Comparison of ENCODE assay signal across 3 cellular contexts in genomic region chr19:5762608-5763217, GRCh38.
TF ChIP-seq lines count a peak whose summit lies in the region.

No MANE protein-coding gene starts in this region.

TF ChIP-seq in HEK293, 187 proteins besides CTCF, POLR2A, EP300 and RAD21:
- TF ChIP-seq, protein P1, sequence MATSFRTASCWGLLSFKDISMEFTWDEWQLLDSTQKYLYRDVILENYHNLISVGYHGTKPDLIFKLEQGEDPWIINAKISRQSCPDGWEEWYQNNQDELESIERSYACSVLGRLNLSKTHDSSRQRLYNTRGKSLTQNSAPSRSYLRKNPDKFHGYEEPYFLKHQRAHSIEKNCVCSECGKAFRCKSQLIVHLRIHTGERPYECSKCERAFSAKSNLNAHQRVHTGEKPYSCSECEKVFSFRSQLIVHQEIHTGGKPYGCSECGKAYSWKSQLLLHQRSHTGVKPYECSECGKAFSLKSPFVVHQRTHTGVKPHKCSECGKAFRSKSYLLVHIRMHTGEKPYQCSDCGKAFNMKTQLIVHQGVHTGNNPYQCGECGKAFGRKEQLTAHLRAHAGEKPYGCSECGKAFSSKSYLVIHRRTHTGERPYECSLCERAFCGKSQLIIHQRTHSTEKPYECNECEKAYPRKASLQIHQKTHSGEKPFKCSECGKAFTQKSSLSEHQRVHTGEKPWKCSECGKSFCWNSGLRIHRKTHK (tag by site-specific recombination; IDR thresholded peaks at IDR 0.05), result no peak
- TF ChIP-seq ZBTB17 (tag by site-specific recombination; IDR thresholded peaks at IDR 0.05), result peak; percentile 99
- peak; percentile 99 for TF ChIP-seq ZNF366 (tag by site-specific recombination; conservative IDR thresholded peaks at IDR 0.05)

TF ChIP-seq in IMR-90, 13 proteins besides CTCF, POLR2A, EP300 and RAD21:
- TF ChIP-seq FOS (IDR thresholded peaks at IDR 0.05; ENCODE audit: low read depth, low read length), result no peak
- TF ChIP-seq MAFK (IDR thresholded peaks at IDR 0.05; ENCODE audit: low read depth, low read length), result no peak
- TF ChIP-seq RCOR1 (IDR thresholded peaks at IDR 0.05; ENCODE audit: insufficient replicate concordance, low read length), result no peak
- TF ChIP-seq CHD1 (IDR thresholded peaks at IDR 0.05; ENCODE audit: low read depth, low read length), result no peak
- TF ChIP-seq, protein P2, sequence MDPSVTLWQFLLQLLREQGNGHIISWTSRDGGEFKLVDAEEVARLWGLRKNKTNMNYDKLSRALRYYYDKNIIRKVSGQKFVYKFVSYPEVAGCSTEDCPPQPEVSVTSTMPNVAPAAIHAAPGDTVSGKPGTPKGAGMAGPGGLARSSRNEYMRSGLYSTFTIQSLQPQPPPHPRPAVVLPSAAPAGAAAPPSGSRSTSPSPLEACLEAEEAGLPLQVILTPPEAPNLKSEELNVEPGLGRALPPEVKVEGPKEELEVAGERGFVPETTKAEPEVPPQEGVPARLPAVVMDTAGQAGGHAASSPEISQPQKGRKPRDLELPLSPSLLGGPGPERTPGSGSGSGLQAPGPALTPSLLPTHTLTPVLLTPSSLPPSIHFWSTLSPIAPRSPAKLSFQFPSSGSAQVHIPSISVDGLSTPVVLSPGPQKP (IDR thresholded peaks at IDR 0.05; ENCODE audit: borderline replicate concordance, low read depth, low read length), result no peak
- no peak for TF ChIP-seq RFX5 (IDR thresholded peaks at IDR 0.05; ENCODE audit: low read depth, low read length)
- TF ChIP-seq MAZ (IDR thresholded peaks at IDR 0.05; ENCODE audit: borderline replicate concordance, low read depth, low read length), result no peak
- no peak for TF ChIP-seq CEBPB (IDR thresholded peaks at IDR 0.05; ENCODE audit: low read depth, low read length)
- TF ChIP-seq MXI1 (IDR thresholded peaks at IDR 0.05; ENCODE audit: borderline replicate concordance, low read depth, low read length), result no peak
- no peak for TF ChIP-seq SMC3 (IDR thresholded peaks at IDR 0.05; ENCODE audit: low read depth, low read length)
- TF ChIP-seq NFE2L2 (IDR thresholded peaks at IDR 0.05; ENCODE audit: low read depth, low read length), result no peak
- TF ChIP-seq BHLHE40 (IDR thresholded peaks at IDR 0.05; ENCODE audit: low read depth, low read length), result no peak
- no peak for TF ChIP-seq USF2 (IDR thresholded peaks at IDR 0.05; ENCODE audit: low read depth, low read length)
TF ChIP-seq in IMR-90: peak in this region for 0.

TF ChIP-seq in H1, 55 proteins besides CTCF, POLR2A, EP300 and RAD21:
- TF ChIP-seq GABPA (IDR thresholded peaks at IDR 0.05; ENCODE audit: borderline replicate concordance, insufficient read depth, low read length) (no peak), BACH1 (IDR thresholded peaks at IDR 0.05; ENCODE audit: low read length) (no peak), SIN3A (conservative IDR thresholded peaks at IDR 0.05 in 1 of 2, IDR thresholded peaks at IDR 0.05 in 1 of 2; ENCODE audit: low read depth in 1 of 2, low read length in 2 of 2) (no peak), KDM5A (IDR thresholded peaks at IDR 0.05; ENCODE audit: low read length) (no peak), E2F6 (IDR thresholded peaks at IDR 0.05) (no peak), KDM1A (IDR thresholded peaks at IDR 0.05; ENCODE audit: borderline replicate concordance, low read length) (no peak), TCF12 (IDR thresholded peaks at IDR 0.05; ENCODE audit: low read depth, low read length) (no peak), SIRT6 (IDR thresholded peaks at IDR 0.05; ENCODE audit: low read length) (no peak), JUND (IDR thresholded peaks at IDR 0.05; ENCODE audit: low read length) (no peak), SUZ12 (IDR thresholded peaks at IDR 0.05; ENCODE audit: low read length) (no peak), MAFK (IDR thresholded peaks at IDR 0.05; ENCODE audit: low read depth, low read length) (no peak)
- TF ChIP-seq, protein P3, sequence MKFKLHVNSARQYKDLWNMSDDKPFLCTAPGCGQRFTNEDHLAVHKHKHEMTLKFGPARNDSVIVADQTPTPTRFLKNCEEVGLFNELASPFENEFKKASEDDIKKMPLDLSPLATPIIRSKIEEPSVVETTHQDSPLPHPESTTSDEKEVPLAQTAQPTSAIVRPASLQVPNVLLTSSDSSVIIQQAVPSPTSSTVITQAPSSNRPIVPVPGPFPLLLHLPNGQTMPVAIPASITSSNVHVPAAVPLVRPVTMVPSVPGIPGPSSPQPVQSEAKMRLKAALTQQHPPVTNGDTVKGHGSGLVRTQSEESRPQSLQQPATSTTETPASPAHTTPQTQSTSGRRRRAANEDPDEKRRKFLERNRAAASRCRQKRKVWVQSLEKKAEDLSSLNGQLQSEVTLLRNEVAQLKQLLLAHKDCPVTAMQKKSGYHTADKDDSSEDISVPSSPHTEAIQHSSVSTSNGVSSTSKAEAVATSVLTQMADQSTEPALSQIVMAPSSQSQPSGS (IDR thresholded peaks at IDR 0.05; ENCODE audit: low read length), result no peak
